Comparison of ENCODE assay signal across 29 cellular contexts in the genomic region with DNA sequence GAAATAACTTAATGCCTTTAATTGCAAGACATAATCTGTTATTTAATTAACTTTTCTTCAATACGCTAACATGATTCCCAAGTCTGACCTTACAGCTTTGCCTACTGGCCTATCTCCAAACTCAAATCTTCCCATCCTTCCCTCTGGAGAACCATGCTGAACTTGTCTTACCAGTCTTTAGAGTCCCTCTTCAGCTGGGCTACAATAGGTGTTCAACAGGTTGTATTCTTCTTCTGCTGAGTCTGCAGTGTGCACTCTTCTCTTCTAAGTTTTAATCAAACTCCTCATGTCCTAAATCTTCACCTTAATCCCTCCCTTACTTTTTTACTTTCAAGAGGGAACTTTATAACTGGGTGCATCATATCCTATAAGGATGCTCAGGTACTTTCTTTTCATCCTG.
"Had no signal": no experiment of that assay in that cellular context is flagged by ENCODE, and none has a peak within 500 bp of the region (broad histone marks: within the 10 kb centered on the region; RNA-seq: fewer than 3 reads in every experiment).

No MANE protein-coding gene starts in this region.

- H3K9me3 ChIP-seq: left lung, lower lobe of right lung, pancreas, prostate gland, stomach, testis, thyroid gland, transverse colon, upper lobe of left lung had no signal

- H3K4me2 ChIP-seq: hepatocyte had no signal

- H3K27me3 ChIP-seq: hepatocyte, left lung, pancreas, stomach, testis, thyroid gland, transverse colon, upper lobe of left lung had no signal

- H3K27ac Mint-ChIP-seq: naive thymus-derived CD8-positive, alpha-beta T cell; nephron; stimulated activated naive B cell treated with anti-CD40 and anti-IgM and Interleukin-4, amounts not matched to agents 10 μg/mL and 1 μg/mL and 100 μg/mL, for 72 hours had no signal

- H3K36me3 Mint-ChIP-seq: naive thymus-derived CD8-positive, alpha-beta T cell; stimulated activated naive B cell treated with anti-CD40 and anti-IgM and Interleukin-4, amounts not matched to agents 10 μg/mL and 1 μg/mL and 100 μg/mL, for 72 hours had no signal

- H3K36me3 ChIP-seq: left lung, lower lobe of right lung, pancreas, prostate gland, stomach, thyroid gland, transverse colon, upper lobe of left lung had no signal

- H3K4me3 Mint-ChIP-seq: naive thymus-derived CD8-positive, alpha-beta T cell; nephron; neural crest cell; stimulated activated naive B cell treated with anti-CD40 and anti-IgM and Interleukin-4, amounts not matched to agents 10 μg/mL and 1 μg/mL and 100 μg/mL, for 72 hours had no signal

- ATAC-seq: left colon; left lung; lower lobe of right lung; naive thymus-derived CD8-positive, alpha-beta T cell; pancreas; right cardiac atrium; sciatic nerve; stimulated activated naive B cell treated with anti-CD40 and anti-IgM and Interleukin-4, amounts not matched to agents 10 μg/mL and 1 μg/mL and 100 μg/mL, for 72 hours; stimulated activated naive CD8-positive, alpha-beta T cell treated with anti-CD3 and anti-CD28 coated beads, Interleukin-15, Interleukin-2, amounts not matched to agents 100 U/mL and 50 U/mL, for 24 hours had no signal

- FAIRE-seq: pancreas had no signal

- H3K4me1 Mint-ChIP-seq: naive thymus-derived CD8-positive, alpha-beta T cell; nephron; neural crest cell; stimulated activated naive B cell treated with anti-CD40 and anti-IgM and Interleukin-4, amounts not matched to agents 10 μg/mL and 1 μg/mL and 100 μg/mL, for 72 hours had no signal

- H2AFZ ChIP-seq: hepatocyte had no signal

- H3K9me3 Mint-ChIP-seq: nephron, neural crest cell had no signal

- H3K27ac ChIP-seq: hepatocyte, left lung, lower lobe of right lung, pancreas, prostate gland, skin epidermis, stomach, testis, thyroid gland, transverse colon, upper lobe of left lung had no signal

- H3K79me2 ChIP-seq: hepatocyte had no signal

- H3K4me1 ChIP-seq: left lung, lower lobe of right lung, pancreas, prostate gland, stomach, testis, thyroid gland, transverse colon, upper lobe of left lung had no signal

- H3K27me3 Mint-ChIP-seq: stimulated activated naive B cell treated with anti-CD40 and anti-IgM and Interleukin-4, amounts not matched to agents 10 μg/mL and 1 μg/mL and 100 μg/mL, for 72 hours had no signal

- DNase-seq: kidney; left colon; left lung; lower lobe of right lung; mammary epithelial cell; mesenchymal stem cell; naive thymus-derived CD8-positive, alpha-beta T cell; nucleus accumbens; pancreas; posterior cingulate gyrus; retina; right cardiac atrium; stimulated activated CD4-positive, alpha-beta T cell treated with anti-CD3 and anti-CD28 coated beads, Interleukin-12 subunit alpha, Interleukin-12 subunit beta, amount 100 ng/mL, for 4 hours; stimulated activated CD4-positive, alpha-beta T cell treated with anti-CD3 and anti-CD28 coated beads, Interleukin-15, amount 100 ng/mL, for 24 hours; stimulated activated CD4-positive, alpha-beta T cell treated with anti-CD3 and anti-CD28 coated beads, Interleukin-2, amount 100 ng/mL, for 24 hours; stimulated activated CD4-positive, alpha-beta T cell treated with anti-CD3 and anti-CD28 coated beads, Interleukin-4, amount 100 ng/mL, for 1 hour; stimulated activated naive B cell treated with anti-CD40 and anti-IgM and Interleukin-4, amounts not matched to agents 10 μg/mL and 1 μg/mL and 100 μg/mL, for 72 hours; stimulated activated naive CD8-positive, alpha-beta T cell treated with anti-CD3 and anti-CD28 coated beads, Interleukin-15, Interleukin-2, amounts not matched to agents 100 U/mL and 50 U/mL, for 24 hours; stomach; testis; thyroid gland; transverse colon; upper lobe of left lung had no signal

- H3K4me3 ChIP-seq: hepatocyte, left lung, lower lobe of right lung, pancreas, prostate gland, skin epidermis, stomach, testis, thyroid gland, transverse colon, upper lobe of left lung had no signal
